In the genomic region with DNA sequence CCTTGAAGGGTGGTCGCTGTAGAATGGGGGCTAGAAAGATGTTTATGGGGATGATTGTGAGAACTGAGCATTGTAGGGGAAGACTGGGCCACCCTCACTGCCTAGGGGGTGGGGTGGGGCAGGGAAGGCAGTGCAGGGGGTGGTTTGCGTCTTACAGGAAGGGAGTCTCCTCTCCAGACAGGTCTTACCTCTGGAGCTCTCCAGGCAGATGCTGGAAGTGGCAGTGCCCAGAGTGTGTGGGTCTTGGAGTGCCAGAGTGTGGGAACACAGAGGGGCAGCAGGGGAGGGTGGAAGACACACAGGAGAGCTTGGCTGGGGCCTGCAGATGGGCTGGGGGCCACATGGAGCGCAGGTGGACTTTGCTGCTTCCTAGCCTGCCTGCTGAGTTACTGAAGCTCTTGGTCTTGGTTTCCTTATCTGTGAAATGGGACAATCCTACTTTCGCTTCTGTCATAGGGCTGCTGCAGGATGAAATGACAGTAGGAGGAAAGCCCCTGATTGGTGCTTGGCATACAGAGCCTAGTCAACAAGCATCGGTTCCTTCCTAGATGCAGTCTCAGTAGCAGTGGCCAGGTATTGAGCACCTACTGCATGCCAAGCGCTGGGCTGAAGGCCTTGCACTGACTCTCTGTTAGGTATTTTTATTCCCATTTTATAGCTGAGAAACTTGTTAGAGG, we compare ENCODE assay signal across 20 cellular contexts.
A peak's percentile ranks its signal among the peaks of the same experiment; 100 is the strongest.
DNase-seq lines count a peak whose midpoint lies in the region; ATAC-seq and TF ChIP-seq lines count a peak whose summit lies in the region.
"Had no signal": no experiment of that assay in that cellular context is flagged by ENCODE, and none has a peak within 500 bp of the region (broad histone marks: within the 10 kb centered on the region; RNA-seq: fewer than 3 reads in every experiment).

No MANE protein-coding gene starts in this region.

- H3K9me3 ChIP-seq in mesenchymal stem cell (ENCODE audit: control insufficient read depth, low read length) (no peaks in the 10 kb centered on the region), uterus (no peaks in the 10 kb centered on the region)
- H3K9me3 ChIP-seq: spleen had no signal

- H2BK15ac ChIP-seq in mesenchymal stem cell (ENCODE audit: low read depth, poor library complexity, severe bottlenecking) = no peak overlapping the region

- no peak overlapping the region for H4K91ac ChIP-seq in mesenchymal stem cell (ENCODE audit: low read length)

- 95% methylated on average over 6 of the region's 6 CpGs for WGBS in mesenchymal stem cell

- no peaks in the 10 kb centered on the region for H3K9me3 Mint-ChIP-seq in activated T-cell treated with anti-CD3 and anti-CD28 coated beads, Interleukin-2, amount 50 U/mL, for 72 hours
- H3K9me3 Mint-ChIP-seq in activated T-cell treated with anti-CD3 and anti-CD28 coated beads, Interleukin-2, amount 50 U/mL, for 24 hours = no peaks in the 10 kb centered on the region
- H3K9me3 Mint-ChIP-seq in activated T-helper 17 cell treated with anti-CD3 and anti-CD28 coated beads, Interleukin-2, amount 50 U/mL, for 72 hours = no peaks in the 10 kb centered on the region
- H3K9me3 Mint-ChIP-seq in activated naive CD8-positive, alpha-beta T cell treated with anti-CD3 and anti-CD28 coated beads for 36 hours = no peaks in the 10 kb centered on the region
- H3K9me3 Mint-ChIP-seq: activated B cell treated with CpG ODN at 0.5 μM for 24 hours; CD4-positive, alpha-beta memory T cell; HFFc6; stimulated activated naive B cell treated with anti-CD40 and anti-IgM and Interleukin-4, amounts not matched to agents 10 μg/mL and 1 μg/mL and 100 μg/mL, for 72 hours had no signal

- H3K27ac Mint-ChIP-seq in activated T-cell treated with anti-CD3 and anti-CD28 coated beads, Interleukin-2, amount 50 U/mL, for 72 hours = peak overlapping the region; percentile 33
- no peak overlapping the region for H3K27ac Mint-ChIP-seq in activated T-cell treated with anti-CD3 and anti-CD28 coated beads, Interleukin-2, amount 50 U/mL, for 24 hours
- peak overlapping the region; percentile 42 for H3K27ac Mint-ChIP-seq in activated T-helper 17 cell treated with anti-CD3 and anti-CD28 coated beads, Interleukin-2, amount 50 U/mL, for 72 hours
- no peak overlapping the region for H3K27ac Mint-ChIP-seq in activated naive CD8-positive, alpha-beta T cell treated with anti-CD3 and anti-CD28 coated beads for 36 hours
- H3K27ac Mint-ChIP-seq: activated B cell treated with CpG ODN at 0.5 μM for 24 hours, progenitor cell of endocrine pancreas had no signal

- H3K36me3 ChIP-seq in mesenchymal stem cell (ENCODE audit: control insufficient read depth in 1 of 2, insufficient read depth in 2 of 2, low read depth in 1 of 2, low read length in 2 of 2) = no peaks in the 10 kb centered on the region
- no peaks in the 10 kb centered on the region for H3K36me3 ChIP-seq in uterus
- H3K36me3 ChIP-seq in H7 (replicated peaks; ENCODE audit: control insufficient read depth, insufficient read depth, low read length) = no peaks in the 10 kb centered on the region
- H3K36me3 ChIP-seq: spleen had no signal

- no peak for DNase-seq in activated T-cell treated with anti-CD3 and anti-CD28 coated beads, Interleukin-2, amount 50 U/mL, for 72 hours
- DNase-seq in activated T-cell treated with anti-CD3 and anti-CD28 coated beads, Interleukin-2, amount 50 U/mL, for 24 hours = no peak
- DNase-seq in mesenchymal stem cell (no peak), uterus (no peak), H7 (no peak), UCSD-AML1 (lab: John Stamatoyannopoulos, UW; ENCODE audit: unreplicated experiment) (no peak)
- no peak for DNase-seq in activated naive CD8-positive, alpha-beta T cell treated with anti-CD3 and anti-CD28 coated beads for 36 hours
- DNase-seq: activated B cell treated with CpG ODN at 0.5 μM for 24 hours; CD4-positive, alpha-beta memory T cell; DMS79; HFFc6; left ventricle myocardium superior; NCI-H146; spleen; stimulated activated naive B cell treated with anti-CD40 and anti-IgM and Interleukin-4, amounts not matched to agents 10 μg/mL and 1 μg/mL and 100 μg/mL, for 72 hours; trophoblast cell had no signal

- H3K4me3 Mint-ChIP-seq in activated T-cell treated with anti-CD3 and anti-CD28 coated beads, Interleukin-2, amount 50 U/mL, for 72 hours = no peak overlapping the region
- no peak overlapping the region for H3K4me3 Mint-ChIP-seq in activated T-cell treated with anti-CD3 and anti-CD28 coated beads, Interleukin-2, amount 50 U/mL, for 24 hours
- H3K4me3 Mint-ChIP-seq in activated T-helper 17 cell treated with anti-CD3 and anti-CD28 coated beads, Interleukin-2, amount 50 U/mL, for 72 hours = no peak overlapping the region
- H3K4me3 Mint-ChIP-seq in activated naive CD8-positive, alpha-beta T cell treated with anti-CD3 and anti-CD28 coated beads for 36 hours = no peak overlapping the region
- H3K4me3 Mint-ChIP-seq: activated B cell treated with CpG ODN at 0.5 μM for 24 hours; CD4-positive, alpha-beta memory T cell; HFFc6; stimulated activated naive B cell treated with anti-CD40 and anti-IgM and Interleukin-4, amounts not matched to agents 10 μg/mL and 1 μg/mL and 100 μg/mL, for 72 hours had no signal

- intact Hi-C loops in uterus (cut with DNase I; ENCODE audit: low total_unique reads) = loop anchor here (10.0 kb wide), 1 partner anchor 213 kb away; no protein-coding TSS in a partner anchor

- H3K9ac ChIP-seq in mesenchymal stem cell (ENCODE audit: low read length) = no peak overlapping the region

- H3K4me3 ChIP-seq in mesenchymal stem cell (ENCODE audit: insufficient read depth in 1 of 2, low read depth in 1 of 2, low read length in 2 of 2) (no peak overlapping the region), uterus (no peak overlapping the region), H7 (ENCODE audit: insufficient read depth, low read depth, low read length) (no peak overlapping the region)
- H3K4me3 ChIP-seq: coronary artery, spleen had no signal

- H4K8ac ChIP-seq in mesenchymal stem cell (ENCODE audit: low read length) = no peak overlapping the region

- peak overlapping the region; percentile 53 for H2AK5ac ChIP-seq in mesenchymal stem cell (ENCODE audit: low read length, severe bottlenecking)

- H3K27ac ChIP-seq in mesenchymal stem cell (ENCODE audit: low read length, poor library complexity, severe bottlenecking) = no peak overlapping the region
- peak overlapping the region; percentile 79 to 83 for H3K27ac ChIP-seq in uterus
- H3K27ac ChIP-seq: coronary artery, epithelial cell of prostate had no signal

- no peak overlapping the region for H3K23ac ChIP-seq in mesenchymal stem cell (ENCODE audit: low read length in 2 of 2)

- ATAC-seq in activated T-cell treated with anti-CD3 and anti-CD28 coated beads, Interleukin-2, amount 50 U/mL, for 72 hours (replicated peaks in 1 of 2) = peak in 1 of 2 donors; percentile 47
- ATAC-seq in activated T-helper 17 cell treated with anti-CD3 and anti-CD28 coated beads, Interleukin-2, amount 50 U/mL, for 72 hours (replicated peaks) = peak; percentile 35

- peaks cover 36% of the 10 kb centered on the region for H3K4me1 Mint-ChIP-seq in activated T-cell treated with anti-CD3 and anti-CD28 coated beads, Interleukin-2, amount 50 U/mL, for 72 hours (ENCODE audit: low read depth)
- H3K4me1 Mint-ChIP-seq in activated T-cell treated with anti-CD3 and anti-CD28 coated beads, Interleukin-2, amount 50 U/mL, for 24 hours (ENCODE audit: low read depth) = peaks cover 39% of the 10 kb centered on the region
- peaks cover 15% of the 10 kb centered on the region for H3K4me1 Mint-ChIP-seq in activated T-helper 17 cell treated with anti-CD3 and anti-CD28 coated beads, Interleukin-2, amount 50 U/mL, for 72 hours
- peaks cover 32% of the 10 kb centered on the region for H3K4me1 Mint-ChIP-seq in activated naive CD8-positive, alpha-beta T cell treated with anti-CD3 and anti-CD28 coated beads for 36 hours
- H3K4me1 Mint-ChIP-seq: activated B cell treated with CpG ODN at 0.5 μM for 24 hours had no signal

- H3K4me1 ChIP-seq in mesenchymal stem cell (ENCODE audit: control insufficient read depth, insufficient read depth, low read depth, low read length) (peaks cover 40% of the 10 kb centered on the region), uterus (peaks cover 8 to 17% of the 10 kb centered on the region in 2 donors)

- TF ChIP-seq CTCF in uterus (IDR thresholded peaks at IDR 0.05) = no peak

- H3K27me3 Mint-ChIP-seq in activated T-cell treated with anti-CD3 and anti-CD28 coated beads, Interleukin-2, amount 50 U/mL, for 72 hours (ENCODE audit: low read depth) = no peaks in the 10 kb centered on the region
- no peaks in the 10 kb centered on the region for H3K27me3 Mint-ChIP-seq in activated T-cell treated with anti-CD3 and anti-CD28 coated beads, Interleukin-2, amount 50 U/mL, for 24 hours
- H3K27me3 Mint-ChIP-seq in activated T-helper 17 cell treated with anti-CD3 and anti-CD28 coated beads, Interleukin-2, amount 50 U/mL, for 72 hours = no peaks in the 10 kb centered on the region
- H3K27me3 Mint-ChIP-seq in activated naive CD8-positive, alpha-beta T cell treated with anti-CD3 and anti-CD28 coated beads for 36 hours = no peaks in the 10 kb centered on the region
- H3K27me3 Mint-ChIP-seq: activated B cell treated with CpG ODN at 0.5 μM for 24 hours; CD4-positive, alpha-beta memory T cell; progenitor cell of endocrine pancreas; stimulated activated naive B cell treated with anti-CD40 and anti-IgM and Interleukin-4, amounts not matched to agents 10 μg/mL and 1 μg/mL and 100 μg/mL, for 72 hours had no signal

- H2BK12ac ChIP-seq in mesenchymal stem cell (ENCODE audit: low read length in 2 of 2) = peak overlapping the region in 1 of 2 experiments; percentile 25

- no peak for TF ChIP-seq POLR2A in uterus (IDR thresholded peaks at IDR 0.05)

- no peak overlapping the region for H3K18ac ChIP-seq in mesenchymal stem cell (ENCODE audit: low read depth in 1 of 2, low read length in 2 of 2)

- no peaks in the 10 kb centered on the region for H3K27me3 ChIP-seq in mesenchymal stem cell (ENCODE audit: control insufficient read depth in 1 of 2, insufficient read depth in 1 of 2, low read length in 2 of 2)
- no peaks in the 10 kb centered on the region for H3K27me3 ChIP-seq in uterus
- no peaks in the 10 kb centered on the region for H3K27me3 ChIP-seq in H7 (ENCODE audit: control insufficient read depth, insufficient read depth, low read length)
- H3K27me3 ChIP-seq: spleen had no signal

- no peak overlapping the region for H3K14ac ChIP-seq in mesenchymal stem cell (ENCODE audit: low read length in 2 of 2)

- no peak overlapping the region for H2BK5ac ChIP-seq in mesenchymal stem cell (ENCODE audit: low read depth, low read length, poor library complexity, severe bottlenecking)

- no peak overlapping the region for H2AFZ ChIP-seq in mesenchymal stem cell (ENCODE audit: low read depth, low read length)

- H3K4me2 ChIP-seq in mesenchymal stem cell (ENCODE audit: low read length, poor library complexity, severe bottlenecking) = no peak overlapping the region

- no peak overlapping the region for H2BK120ac ChIP-seq in mesenchymal stem cell (ENCODE audit: low read depth, low read length)

- no peaks in the 10 kb centered on the region for H3K36me3 Mint-ChIP-seq in activated T-cell treated with anti-CD3 and anti-CD28 coated beads, Interleukin-2, amount 50 U/mL, for 72 hours (ENCODE audit: insufficient read depth in 2 of 2)
- no peaks in the 10 kb centered on the region for H3K36me3 Mint-ChIP-seq in activated T-cell treated with anti-CD3 and anti-CD28 coated beads, Interleukin-2, amount 50 U/mL, for 24 hours (ENCODE audit: low read depth)
- no peaks in the 10 kb centered on the region for H3K36me3 Mint-ChIP-seq in activated T-helper 17 cell treated with anti-CD3 and anti-CD28 coated beads, Interleukin-2, amount 50 U/mL, for 72 hours (ENCODE audit: low read depth)
- H3K36me3 Mint-ChIP-seq in activated naive CD8-positive, alpha-beta T cell treated with anti-CD3 and anti-CD28 coated beads for 36 hours = no peaks in the 10 kb centered on the region
- H3K36me3 Mint-ChIP-seq: CD4-positive, alpha-beta memory T cell; stimulated activated naive B cell treated with anti-CD40 and anti-IgM and Interleukin-4, amounts not matched to agents 10 μg/mL and 1 μg/mL and 100 μg/mL, for 72 hours had no signal

- H3K79me1 ChIP-seq in mesenchymal stem cell (replicated peaks; ENCODE audit: low read length, poor library complexity, severe bottlenecking) = peaks cover 39% of the 10 kb centered on the region

- no peak overlapping the region for H3K4ac ChIP-seq in mesenchymal stem cell (ENCODE audit: low read depth in 1 of 2, low read length in 2 of 2)

Comparison
In these comparisons a context has a peak if more than half of its experiments do, and no peak if none do; other contexts are left out.
1. H3K27ac Mint-ChIP-seq: peak in activated T-cell treated with anti-CD3 and anti-CD28 coated beads, Interleukin-2, amount 50 U/mL, for 72 hours (single experiment) and activated T-helper 17 cell treated with anti-CD3 and anti-CD28 coated beads, Interleukin-2, amount 50 U/mL, for 72 hours (single experiment); none in activated T-cell treated with anti-CD3 and anti-CD28 coated beads, Interleukin-2, amount 50 U/mL, for 24 hours (single experiment) and activated naive CD8-positive, alpha-beta T cell treated with anti-CD3 and anti-CD28 coated beads for 36 hours (single experiment).